In the genomic region with DNA sequence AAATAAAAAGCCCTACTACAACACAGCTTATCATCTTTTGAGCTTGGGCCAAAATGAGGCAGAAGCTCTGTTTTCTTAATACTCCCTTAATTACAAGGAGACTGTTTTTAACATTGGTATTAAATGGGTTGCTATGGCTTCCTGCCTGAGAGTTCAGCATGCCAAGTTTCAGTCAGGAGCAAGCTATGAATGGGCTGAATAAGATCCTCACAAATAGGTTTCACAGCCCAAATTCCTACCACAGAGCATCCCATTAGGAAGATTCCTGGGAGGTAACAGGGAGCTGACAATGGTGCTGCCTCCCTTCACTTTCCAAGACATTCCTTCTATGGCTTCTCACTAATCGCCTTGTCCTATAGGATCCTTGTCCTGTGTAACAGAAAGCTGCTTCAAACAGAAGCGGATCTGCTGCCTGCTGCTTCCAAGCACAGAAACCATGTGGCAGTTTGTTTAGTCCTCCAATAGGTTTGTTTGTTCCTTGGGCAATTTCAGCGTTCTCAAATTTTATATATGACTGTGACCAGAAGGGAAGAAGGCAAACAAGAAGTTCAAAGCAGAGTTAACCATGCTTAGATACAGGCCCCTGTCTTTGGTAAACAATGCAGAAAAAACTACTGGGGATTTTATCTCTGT, we compare ENCODE assay signal across 15 cellular contexts.
A peak's percentile ranks its signal among the peaks of the same experiment; 100 is the strongest.
DNase-seq lines count a peak whose midpoint lies in the region; ATAC-seq lines count a peak whose summit lies in the region.
"Had no signal": no experiment of that assay in that cellular context is flagged by ENCODE, and none has a peak within 500 bp of the region (broad histone marks: within the 10 kb centered on the region; RNA-seq: fewer than 3 reads in every experiment).

No MANE protein-coding gene starts in this region.

- DNase-seq in AG08395 (ENCODE audit: low spot score): peak; percentile 17
- DNase-seq in islet precursor cell: peak; percentile 59
- no peak for DNase-seq in T1000 (lab: John Stamatoyannopoulos, UW)
- no peak for DNase-seq in right cardiac atrium
- no peak for DNase-seq in NCI-H748 (lab: John Stamatoyannopoulos, UW; ENCODE audit: unreplicated experiment)
- DNase-seq: HCEC 1CT; lower lobe of right lung; NCI-H1436 treated with DMSO at 0.1 percent for 48 hours; NCI-H510A treated with DMSO at 0.1 percent for 48 hours; stimulated activated naive CD4-positive, alpha-beta T cell treated with Interleukin-2 at 50 U/mL for 16 hours; T-helper 9 cell had no signal

- intact Hi-C loops in right cardiac atrium (cut with DNase I): no loop called here

- ATAC-seq in right cardiac atrium (no peak), HG02938 (IDR thresholded peaks at IDR 0.05; ENCODE audit: unreplicated experiment) (no peak)
- ATAC-seq: K562, lower lobe of right lung had no signal

- H3K4me1 ChIP-seq in HUES48 (ENCODE audit: control insufficient read depth, insufficient read depth, low read length) (peaks cover 14% of the 10 kb centered on the region; the same call in 1 of the 2 replicates), ectodermal cell (ENCODE audit: control insufficient read depth, insufficient read depth, low read length) (peaks cover 22% of the 10 kb centered on the region), right cardiac atrium (ENCODE audit: control insufficient read depth, insufficient read depth, low read length) (peaks cover 1% of the 10 kb centered on the region)
- H3K4me1 ChIP-seq: lower lobe of right lung had no signal

- no peaks in the 10 kb centered on the region for H3K27me3 ChIP-seq in HUES48 (ENCODE audit: control insufficient read depth, insufficient read depth, low read length)
- H3K27me3 ChIP-seq in ectodermal cell (ENCODE audit: control insufficient read depth, insufficient read depth, low read length, poor library complexity, severe bottlenecking): no peaks in the 10 kb centered on the region
- H3K27me3 ChIP-seq in right cardiac atrium (ENCODE audit: control insufficient read depth, insufficient read depth): no peaks in the 10 kb centered on the region

- H3K36me3 ChIP-seq in HUES48 (ENCODE audit: control insufficient read depth, insufficient read depth, low read length): no peaks in the 10 kb centered on the region
- no peaks in the 10 kb centered on the region for H3K36me3 ChIP-seq in ectodermal cell (ENCODE audit: control insufficient read depth, insufficient read depth, low read length)
- H3K36me3 ChIP-seq: lower lobe of right lung had no signal

- H3K9me3 ChIP-seq in HUES48 (ENCODE audit: control insufficient read depth, insufficient read depth, low read length) (no peaks in the 10 kb centered on the region), ectodermal cell (ENCODE audit: control insufficient read depth, low read length) (no peaks in the 10 kb centered on the region), right cardiac atrium (ENCODE audit: control insufficient read depth, low read length) (no peaks in the 10 kb centered on the region)
- H3K9me3 ChIP-seq: lower lobe of right lung had no signal

- H3K27ac ChIP-seq in HUES48 (ENCODE audit: low read depth, low read length) (peak overlapping the region; percentile 31), ectodermal cell (ENCODE audit: insufficient read depth, low read depth, low read length, poor library complexity, severe bottlenecking) (peak overlapping the region; percentile 20), right cardiac atrium (ENCODE audit: low read length) (no peak overlapping the region)
- H3K27ac ChIP-seq: lower lobe of right lung had no signal

- H3K4me3 ChIP-seq in HUES48 (ENCODE audit: low read depth, low read length) (no peak overlapping the region), ectodermal cell (ENCODE audit: insufficient read depth, low read depth, low read length) (no peak overlapping the region), right cardiac atrium (ENCODE audit: low read length) (no peak overlapping the region)
- H3K4me3 ChIP-seq: K562, lower lobe of right lung had no signal

- no peak overlapping the region for H3K9ac ChIP-seq in HUES48 (ENCODE audit: low read depth, low read length)

- WGBS in ectodermal cell, 2 experiments: 5 to 13% methylated on average over 3 of the region's 3 CpGs
- WGBS in right cardiac atrium: 65% methylated on average over 3 of the region's 3 CpGs

Comparison
In these comparisons a context has a peak if more than half of its experiments do, and no peak if none do; other contexts are left out.
1. DNase-seq: peak in AG08395 (single experiment) and islet precursor cell (single experiment); none in T1000 (single experiment), right cardiac atrium (0 of 3) and NCI-H748 (single experiment).